In genomic region chr11:8206251-8207079, GRCh38 we compare ENCODE assay signal across 9 cellular contexts. TPM values are rescaled to one million over a fixed set of nuclear protein-coding genes. Genes with fewer than 3 reads are reported as not detected.
DNase-seq lines count a peak whose midpoint lies in the region; ATAC-seq and TF ChIP-seq lines count a peak whose summit lies in the region.
"Had no signal": no experiment of that assay in that cellular context is flagged by ENCODE, and none has a peak within 500 bp of the region (broad histone marks: within the 10 kb centered on the region; RNA-seq: fewer than 3 reads in every experiment).

No MANE protein-coding gene starts in this region.

- no peaks in the 10 kb centered on the region for H4K20me1 ChIP-seq in fibroblast of lung (ENCODE audit: control insufficient read depth, extremely low read depth, insufficient read depth, low read length)

- H3K4me2 ChIP-seq in fibroblast of lung (ENCODE audit: extremely low read depth, insufficient read depth, low read length) = no peak overlapping the region
- H3K4me2 ChIP-seq in parathyroid adenoma (ENCODE audit: low read length) = peak overlapping the region; percentile 44

- peak overlapping the region in 1 of 4 experiments; percentile 14 for H3K4me3 ChIP-seq in fibroblast of lung (replicated peaks in 1 of 4; ENCODE audit: control extremely low read depth in 1 of 4, insufficient read depth in 1 of 4, low read depth in 3 of 4, low read length in 4 of 4)
- peak overlapping the region; percentile 16 for H3K4me3 ChIP-seq in parathyroid adenoma (ENCODE audit: low read depth, low read length)

- H3K79me2 ChIP-seq in fibroblast of lung (ENCODE audit: control insufficient read depth, insufficient read depth, low read length) (no peaks in the 10 kb centered on the region), parathyroid adenoma (no peaks in the 10 kb centered on the region)

- H3K4me1 ChIP-seq in fibroblast of lung (ENCODE audit: control insufficient read depth, extremely low read depth, insufficient read depth, low read length) (no peaks in the 10 kb centered on the region), parathyroid adenoma (peaks cover 2% of the 10 kb centered on the region)

- H3K36me3 ChIP-seq in fibroblast of lung (ENCODE audit: control insufficient read depth, insufficient read depth, low read length) (no peaks in the 10 kb centered on the region), parathyroid adenoma (ENCODE audit: control insufficient read depth, insufficient read depth, low read length) (no peaks in the 10 kb centered on the region)

- no peak overlapping the region for H2AFZ ChIP-seq in fibroblast of lung (ENCODE audit: low read length)
- peak overlapping the region; percentile 28 for H2AFZ ChIP-seq in parathyroid adenoma

- H3K9me3 ChIP-seq in fibroblast of lung (ENCODE audit: control insufficient read depth, insufficient read depth, low read depth, low read length) = no peaks in the 10 kb centered on the region
- no peaks in the 10 kb centered on the region for H3K9me3 ChIP-seq in parathyroid adenoma (ENCODE audit: control insufficient read depth, low read length)

- DNase-seq in GF-D8 (lab: John Stamatoyannopoulos, UW) = peak; percentile 46
- DNase-seq in NOMO-1 treated with DMSO at 0.1 percent for 48 hours (lab: John Stamatoyannopoulos, UW; ENCODE audit: unreplicated experiment) = peak; percentile 64
- DNase-seq in fibroblast of lung (ENCODE audit: low read depth in 2 of 2) = peak; percentile 24 to 35
- DNase-seq in AG20443 (ENCODE audit: low spot score) = no peak
- no peak for DNase-seq in foreskin melanocyte
- DNase-seq in cerebellar nuclear complex (lab: John Stamatoyannopoulos, UW) = no peak
- DNase-seq: activated CD8-positive, alpha-beta T cell treated with anti-CD3 and anti-CD28 coated beads, Interleukin-2, amount 10 ng/mL, durations not matched to agents 7 days and 5 days had no signal

- no peak overlapping the region for H3K27ac ChIP-seq in fibroblast of lung (ENCODE audit: insufficient read depth, low read length)
- H3K27ac ChIP-seq in parathyroid adenoma = no peak overlapping the region

- H3K9ac ChIP-seq in fibroblast of lung (ENCODE audit: insufficient read depth, low read length) = no peak overlapping the region
- no peak overlapping the region for H3K9ac ChIP-seq in parathyroid adenoma

- H3K27me3 ChIP-seq in fibroblast of lung (ENCODE audit: control insufficient read depth, insufficient read depth, low read length) = peaks cover 3% of the 10 kb centered on the region
- H3K27me3 ChIP-seq in parathyroid adenoma (ENCODE audit: control insufficient read depth, insufficient read depth, low read length) = no peaks in the 10 kb centered on the region

- no peak for TF ChIP-seq CTCF in fibroblast of lung (conservative IDR thresholded peaks at IDR 0.05 in 1 of 2, IDR thresholded peaks at IDR 0.05 in 1 of 2; ENCODE audit: low read depth in 1 of 2, low read length in 2 of 2)
- TF ChIP-seq CTCF in parathyroid adenoma (IDR thresholded peaks at IDR 0.05) = no peak

- no peak for ATAC-seq in HG02759 (IDR thresholded peaks at IDR 0.05; ENCODE audit: unreplicated experiment)
- ATAC-seq: activated CD8-positive, alpha-beta T cell treated with anti-CD3 and anti-CD28 coated beads, Interleukin-2, amount 10 ng/mL, durations not matched to agents 7 days and 5 days had no signal

RNA-seq across cellular contexts. Expression of gene RIC3, which starts 37.6 kb away (rescaled TPM):
- total RNA-seq in fibroblast of lung = not detected in 2 replicates
- not detected in 2 replicates for polyA plus RNA-seq in fibroblast of lung
- polyA plus RNA-seq in fibroblast of lung (2012) = not detected in 2 replicates
- polyA minus RNA-seq in fibroblast of lung (ENCODE audit: low replicate concordance) = not detected in 2 replicates

RNA-seq across cellular contexts. Expression of gene LMO1, which starts 57.2 kb away (rescaled TPM):
- not detected in 2 replicates for total RNA-seq in fibroblast of lung
- polyA plus RNA-seq in fibroblast of lung = not detected in 2 replicates
- polyA plus RNA-seq in fibroblast of lung (2012) = not detected in 2 replicates
- not detected in 2 replicates for polyA minus RNA-seq in fibroblast of lung (ENCODE audit: low replicate concordance)
- total RNA-seq: activated CD8-positive, alpha-beta T cell treated with anti-CD3 and anti-CD28 coated beads, Interleukin-2, amount 10 ng/mL, durations not matched to agents 7 days and 5 days had no signal

Comparison
In these comparisons a context has a peak if more than half of its experiments do, and no peak if none do; other contexts are left out.
1. DNase-seq: peak in GF-D8 (single experiment), NOMO-1 treated with DMSO at 0.1 percent for 48 hours (single experiment) and fibroblast of lung (2 of 2); none in AG20443 (single experiment), foreskin melanocyte (single experiment) and cerebellar nuclear complex (0 of 2).